ENCODE assay signal across 25 cellular contexts in genomic region chr6:14353263-14353662, GRCh38.
"Had no signal": no experiment of that assay in that cellular context is flagged by ENCODE, and none has a peak within 500 bp of the region (broad histone marks: within the 10 kb centered on the region; RNA-seq: fewer than 3 reads in every experiment).

No MANE protein-coding gene starts in this region.

- H3K36me3 Mint-ChIP-seq: activated naive CD4-positive, alpha-beta T cell treated with anti-CD3 and anti-CD28 coated beads, Interleukin-2, amount 10 ng/mL, durations not matched to agents 7 days and 5 days; natural killer cell treated with Interleukin-12 subunit alpha and Interleukin-12 subunit beta and Interleukin-15 and Interleukin-18, amount 100 ng/mL, for 72 hours had no signal

- H3K9me3 Mint-ChIP-seq: natural killer cell treated with Interleukin-12 subunit alpha and Interleukin-12 subunit beta and Interleukin-15 and Interleukin-18, amount 100 ng/mL, for 72 hours had no signal

- DNase-seq: activated B cell treated with CpG ODN at 0.5 μM for 24 hours; activated CD4-positive, alpha-beta T cell treated with anti-CD3 and anti-CD28 coated beads, Interleukin-2, amount 50 U/mL, for 4 hours; activated CD8-positive, alpha-beta memory T cell treated with anti-CD3 and anti-CD28 coated beads, Interleukin-2, amount 50 U/mL, for 4 hours; activated effector memory CD4-positive, alpha-beta T cell treated with anti-CD3 and anti-CD28 coated beads, Interleukin-2, amount 50 U/mL, for 16 hours; activated naive CD4-positive, alpha-beta T cell treated with anti-CD3 and anti-CD28 coated beads, Interleukin-2, amount 10 ng/mL, durations not matched to agents 7 days and 5 days; activated T-cell treated with anti-CD3 and anti-CD28 coated beads, Interleukin-2, amount 50 U/mL, for 1 hour; anterior cingulate cortex; dorsolateral prefrontal cortex; effector memory CD4-positive, alpha-beta T cell; erythroblast; heart right ventricle; lower lobe of right lung; mesendoderm; mucosa of descending colon; posterior cingulate gyrus; right lobe of liver; stimulated activated CD4-positive, alpha-beta T cell treated with anti-CD3 and anti-CD28 coated beads, Interleukin-4, amount 100 ng/mL, for 1 hour; stimulated activated naive CD8-positive, alpha-beta T cell treated with anti-CD3 and anti-CD28 coated beads, Interleukin-15, amount 100 ng/mL, for 72 hours; substantia nigra; T-helper 1 cell; thyroid gland; upper lobe of left lung had no signal

- H3K27ac Mint-ChIP-seq: activated B cell treated with CpG ODN at 0.5 μM for 24 hours; activated naive CD4-positive, alpha-beta T cell treated with anti-CD3 and anti-CD28 coated beads, Interleukin-2, amount 10 ng/mL, durations not matched to agents 7 days and 5 days; activated T-helper 1 cell treated with anti-CD3 and anti-CD28 coated beads, Interleukin-12 subunit alpha, Interleukin-12 subunit beta, Interleukin-2, Interleukin-4 antibody, amounts not matched to agents 30 ng/mL and 10 ng/mL and 1 ng/mL, durations not matched to agents 14 hours and 24 hours and 36 hours; natural killer cell treated with Interleukin-12 subunit alpha and Interleukin-12 subunit beta and Interleukin-15 and Interleukin-18, amount 100 ng/mL, for 72 hours; stimulated activated naive CD8-positive, alpha-beta T cell treated with anti-CD3 and anti-CD28 coated beads, Interleukin-15, amount 100 ng/mL, for 72 hours had no signal

- H3K4me3 Mint-ChIP-seq: activated B cell treated with CpG ODN at 0.5 μM for 24 hours; activated naive CD4-positive, alpha-beta T cell treated with anti-CD3 and anti-CD28 coated beads, Interleukin-2, amount 10 ng/mL, durations not matched to agents 7 days and 5 days; activated T-helper 1 cell treated with anti-CD3 and anti-CD28 coated beads, Interleukin-12 subunit alpha, Interleukin-12 subunit beta, Interleukin-2, Interleukin-4 antibody, amounts not matched to agents 30 ng/mL and 10 ng/mL and 1 ng/mL, durations not matched to agents 14 hours and 24 hours and 36 hours; natural killer cell treated with Interleukin-12 subunit alpha and Interleukin-12 subunit beta and Interleukin-15 and Interleukin-18, amount 100 ng/mL, for 72 hours; stimulated activated naive CD8-positive, alpha-beta T cell treated with anti-CD3 and anti-CD28 coated beads, Interleukin-15, amount 100 ng/mL, for 72 hours; T-helper 2 cell treated with Interferon-gamma antibody and Interleukin-4, amounts not matched to agents 5 μg/mL and 100 μg/mL, for 36 hours had no signal

- ATAC-seq: heart right ventricle; lower lobe of right lung; mucosa of descending colon; natural killer cell treated with Interleukin-12 subunit alpha and Interleukin-12 subunit beta and Interleukin-15 and Interleukin-18, amount 100 ng/mL, for 72 hours; right lobe of liver; stimulated activated naive CD8-positive, alpha-beta T cell treated with anti-CD3 and anti-CD28 coated beads, Interleukin-15, amount 100 ng/mL, for 72 hours had no signal

- H3K27me3 Mint-ChIP-seq: activated B cell treated with CpG ODN at 0.5 μM for 24 hours; activated naive CD4-positive, alpha-beta T cell treated with anti-CD3 and anti-CD28 coated beads, Interleukin-2, amount 10 ng/mL, durations not matched to agents 7 days and 5 days; natural killer cell treated with Interleukin-12 subunit alpha and Interleukin-12 subunit beta and Interleukin-15 and Interleukin-18, amount 100 ng/mL, for 72 hours; stimulated activated naive CD8-positive, alpha-beta T cell treated with anti-CD3 and anti-CD28 coated beads, Interleukin-15, amount 100 ng/mL, for 72 hours had no signal
